Comparison of ENCODE assay signal across 27 cellular contexts in genomic region chr9:25948182-25948581, GRCh38.
"Had no signal": no experiment of that assay in that cellular context is flagged by ENCODE, and none has a peak within 500 bp of the region (broad histone marks: within the 10 kb centered on the region; RNA-seq: fewer than 3 reads in every experiment).

No MANE protein-coding gene starts in this region.

- H3K4me1 ChIP-seq: stomach, suprapubic skin, testis, thyroid gland, tibial artery, tibial nerve, transverse colon, upper lobe of left lung, upper lobe of right lung, uterus, vagina had no signal

- H3K9me3 ChIP-seq: suprapubic skin, testis, thoracic aorta, thyroid gland, tibial artery, upper lobe of left lung, upper lobe of right lung, uterus, vagina had no signal

- H3K27ac ChIP-seq: stomach, suprapubic skin, testis, thoracic aorta, thyroid gland, tibial artery, tibial nerve, transverse colon, upper lobe of left lung, upper lobe of right lung, uterus, vagina had no signal

- H3K4me3 ChIP-seq: stomach, suprapubic skin, testis, thoracic aorta, thyroid gland, tibial artery, tibial nerve, transverse colon, upper lobe of left lung, upper lobe of right lung, uterus, vagina had no signal

- ATAC-seq: stimulated activated effector memory CD8-positive, alpha-beta T cell treated with anti-CD3 and anti-CD28 coated beads, Interleukin-12 subunit alpha, Interleukin-12 subunit beta, amount 100 ng/mL, for 72 hours; stimulated activated memory B cell treated with anti-CD40 and anti-IgM and Interleukin-4, amounts not matched to agents 10 μg/mL and 1 μg/mL and 100 μg/mL, for 72 hours; stimulated activated naive B cell treated with anti-CD40 and anti-IgM and Interleukin-4, amounts not matched to agents 10 μg/mL and 1 μg/mL and 100 μg/mL, for 72 hours; stimulated activated naive CD8-positive, alpha-beta T cell treated with anti-CD3 and anti-CD28 coated beads, Interleukin-15, amount 100 ng/mL, for 72 hours; stimulated activated naive CD8-positive, alpha-beta T cell treated with anti-CD3 and anti-CD28 coated beads, Interleukin-15, Interleukin-2, amounts not matched to agents 100 U/mL and 50 U/mL, for 24 hours; upper lobe of right lung had no signal

- FAIRE-seq: urothelium cell line had no signal

- DNase-seq: stimulated activated CD4-positive, alpha-beta T cell treated with anti-CD3 and anti-CD28 coated beads, Interleukin-2, amount 100 ng/mL, for 48 hours; stimulated activated CD4-positive, alpha-beta T cell treated with anti-CD3 and anti-CD28 coated beads, Interleukin-4, amount 100 ng/mL, for 1 hour; stimulated activated CD4-positive, alpha-beta T cell treated with anti-CD3 and anti-CD28 coated beads, Interleukin-4, amount 100 ng/mL, for 24 hours; stimulated activated CD4-positive, alpha-beta T cell treated with anti-CD3 and anti-CD28 coated beads, Interleukin-4, amount 100 ng/mL, for 4 hours; stimulated activated CD8-positive, alpha-beta memory T cell treated with anti-CD3 and anti-CD28 coated beads, Interleukin-4, amount 100 ng/mL, for 48 hours; stimulated activated naive B cell treated with anti-CD40 and anti-IgM and Interleukin-4, amounts not matched to agents 10 μg/mL and 1 μg/mL and 100 μg/mL, for 72 hours; stimulated activated naive CD4-positive, alpha-beta T cell; stimulated activated naive CD4-positive, alpha-beta T cell treated with Interleukin-2 at 50 U/mL for 16 hours; stimulated activated naive CD8-positive, alpha-beta T cell treated with anti-CD3 and anti-CD28 coated beads, Interleukin-15, amount 100 ng/mL, for 72 hours; stimulated activated naive CD8-positive, alpha-beta T cell treated with anti-CD3 and anti-CD28 coated beads, Interleukin-15, Interleukin-2, amounts not matched to agents 100 U/mL and 50 U/mL, for 24 hours; stomach; substantia nigra; testis; thyroid gland; tibial artery; transverse colon; trophoblast cell; upper lobe of left lung; upper lobe of right lung; uterus had no signal
